ENCODE assay signal across 22 cellular contexts in the genomic region with DNA sequence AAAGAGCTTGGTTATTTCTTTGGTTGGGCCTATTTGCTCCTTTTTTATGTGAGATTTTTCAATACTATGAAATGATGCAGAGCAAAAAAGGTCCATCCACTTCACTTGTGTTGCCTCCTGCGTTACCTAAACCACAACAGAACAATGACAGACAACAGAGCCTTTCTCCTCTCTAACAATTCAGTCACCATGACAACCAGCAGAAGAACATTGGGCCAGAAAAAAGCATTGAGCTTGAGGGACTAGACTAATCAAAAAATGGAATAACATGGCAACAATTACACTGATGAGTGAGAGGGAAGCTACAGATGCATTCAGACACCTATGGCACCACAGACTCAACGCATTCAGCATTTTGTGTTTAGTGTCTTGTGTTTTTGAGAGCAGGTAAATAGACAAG.
DNase-seq lines count a peak whose midpoint lies in the region; ATAC-seq lines count a peak whose summit lies in the region.
"Had no signal": no experiment of that assay in that cellular context is flagged by ENCODE, and none has a peak within 500 bp of the region (broad histone marks: within the 10 kb centered on the region; RNA-seq: fewer than 3 reads in every experiment).

No MANE protein-coding gene starts in this region.

- no peak for ATAC-seq in GM18868 (IDR thresholded peaks at IDR 0.05; ENCODE audit: unreplicated experiment)
- ATAC-seq: activated naive CD4-positive, alpha-beta T cell treated with anti-CD3 and anti-CD28 coated beads, Interleukin-2, amount 50 U/mL, for 72 hours; gastrocnemius medialis; pancreas; stimulated activated naive CD8-positive, alpha-beta T cell treated with anti-CD3 and anti-CD28 coated beads, Interleukin-15, Interleukin-2, amounts not matched to agents 100 U/mL and 50 U/mL, for 24 hours had no signal

- DNase-seq in DMS79 treated with DMSO at 0.1 percent for 48 hours (lab: John Stamatoyannopoulos, UW) (peak; percentile 78), NCI-H146 (lab: John Stamatoyannopoulos, UW) (peak; percentile 20), NCI-H774 (lab: John Stamatoyannopoulos, UW) (peak; percentile 74), midbrain (lab: John Stamatoyannopoulos, UW) (peak; percentile 58), D341Med (ENCODE audit: low spot score) (no peak), activated T-cell treated with anti-CD3 and anti-CD28 coated beads for 4 hours (no peak)
- DNase-seq in activated CD8-positive, alpha-beta memory T cell treated with anti-CD3 and anti-CD28 coated beads for 24 hours = no peak
- DNase-seq: activated CD4-positive, alpha-beta memory T cell treated with anti-CD3 and anti-CD28 coated beads for 36 hours; activated T-cell treated with anti-CD3 and anti-CD28 coated beads, Interleukin-2, amount 50 U/mL, for 48 hours; cerebellar nuclear complex; gastrocnemius medialis; Karpas-422; left ventricle myocardium inferior; NCI-H1048; NCI-H526 treated with DMSO at 0.1 percent for 48 hours; pancreas; SJCRH30; stimulated activated CD4-positive, alpha-beta T cell treated with anti-CD3 and anti-CD28 coated beads, Interleukin-1b, Interleukin-23, amount 100 ng/mL, for 48 hours; stimulated activated naive CD8-positive, alpha-beta T cell treated with anti-CD3 and anti-CD28 coated beads, Interleukin-15, Interleukin-2, amounts not matched to agents 100 U/mL and 50 U/mL, for 24 hours; upper lobe of left lung had no signal

Comparison
In these comparisons a context has a peak if more than half of its experiments do, and no peak if none do; other contexts are left out.
1. DNase-seq: peak in DMS79 treated with DMSO at 0.1 percent for 48 hours (single experiment), NCI-H146 (single experiment), NCI-H774 (single experiment) and midbrain (single experiment); none in D341Med (single experiment), activated CD8-positive, alpha-beta memory T cell treated with anti-CD3 and anti-CD28 coated beads for 24 hours (single experiment) and activated T-cell treated with anti-CD3 and anti-CD28 coated beads for 4 hours (single experiment).